1 cellular context compared by ENCODE assay signal in the genomic region with DNA sequence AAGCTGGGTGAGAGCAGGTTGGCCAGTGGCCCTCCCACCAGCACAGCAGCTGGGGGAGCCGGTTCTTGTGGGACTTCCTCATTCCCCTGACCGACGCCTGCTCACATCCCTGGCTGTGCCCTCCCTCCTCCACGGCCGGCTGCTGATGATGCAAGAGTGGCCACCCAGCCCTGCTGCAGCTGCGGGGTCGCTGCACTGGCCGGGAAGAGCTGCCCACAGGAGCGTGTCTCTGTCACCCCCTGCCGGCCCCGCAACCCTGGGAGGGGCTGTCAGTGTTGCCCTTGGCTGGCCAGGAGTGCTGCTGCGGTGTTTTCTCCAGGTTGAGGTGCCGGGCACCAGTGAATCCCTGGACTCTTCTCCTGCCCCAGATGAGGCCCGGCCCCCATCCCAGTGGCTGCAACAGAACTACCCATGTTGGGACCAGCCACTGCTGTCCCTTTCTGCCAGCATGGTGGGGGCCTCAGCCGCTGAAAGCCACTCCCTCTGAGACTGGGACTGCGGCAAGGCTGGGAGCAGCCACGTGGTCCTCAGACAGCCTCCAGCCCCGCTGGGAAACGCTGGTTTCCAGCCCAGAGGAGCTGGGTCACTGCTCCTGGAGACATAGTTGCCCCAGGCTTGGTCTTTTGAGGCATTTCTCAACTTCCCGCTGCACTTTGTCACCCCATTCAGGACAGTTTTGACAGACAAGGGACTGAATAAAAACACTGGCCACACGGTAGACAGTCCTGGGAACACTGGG.
TF ChIP-seq lines count a peak whose summit lies in the region.

No MANE protein-coding gene starts in this region.

TF ChIP-seq in K562, 482 proteins besides CTCF, POLR2A, EP300 and RAD21 (continued from another document and continues in another):
- no peak for TF ChIP-seq FUS (optimal IDR thresholded peaks at IDR 0.05; ENCODE audit: low read depth, low read length)
- no peak for TF ChIP-seq CBX8 (IDR thresholded peaks at IDR 0.05; ENCODE audit: borderline replicate concordance, extremely low read depth, low read depth, low read length, poor library complexity, severe bottlenecking)
- TF ChIP-seq, protein P1, sequence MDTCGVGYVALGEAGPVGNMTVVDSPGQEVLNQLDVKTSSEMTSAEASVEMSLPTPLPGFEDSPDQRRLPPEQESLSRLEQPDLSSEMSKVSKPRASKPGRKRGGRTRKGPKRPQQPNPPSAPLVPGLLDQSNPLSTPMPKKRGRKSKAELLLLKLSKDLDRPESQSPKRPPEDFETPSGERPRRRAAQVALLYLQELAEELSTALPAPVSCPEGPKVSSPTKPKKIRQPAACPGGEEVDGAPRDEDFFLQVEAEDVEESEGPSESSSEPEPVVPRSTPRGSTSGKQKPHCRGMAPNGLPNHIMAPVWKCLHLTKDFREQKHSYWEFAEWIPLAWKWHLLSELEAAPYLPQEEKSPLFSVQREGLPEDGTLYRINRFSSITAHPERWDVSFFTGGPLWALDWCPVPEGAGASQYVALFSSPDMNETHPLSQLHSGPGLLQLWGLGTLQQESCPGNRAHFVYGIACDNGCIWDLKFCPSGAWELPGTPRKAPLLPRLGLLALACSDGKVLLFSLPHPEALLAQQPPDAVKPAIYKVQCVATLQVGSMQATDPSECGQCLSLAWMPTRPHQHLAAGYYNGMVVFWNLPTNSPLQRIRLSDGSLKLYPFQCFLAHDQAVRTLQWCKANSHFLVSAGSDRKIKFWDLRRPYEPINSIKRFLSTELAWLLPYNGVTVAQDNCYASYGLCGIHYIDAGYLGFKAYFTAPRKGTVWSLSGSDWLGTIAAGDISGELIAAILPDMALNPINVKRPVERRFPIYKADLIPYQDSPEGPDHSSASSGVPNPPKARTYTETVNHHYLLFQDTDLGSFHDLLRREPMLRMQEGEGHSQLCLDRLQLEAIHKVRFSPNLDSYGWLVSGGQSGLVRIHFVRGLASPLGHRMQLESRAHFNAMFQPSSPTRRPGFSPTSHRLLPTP (IDR thresholded peaks at IDR 0.05; ENCODE audit: borderline replicate concordance, extremely low read depth, insufficient read length) = no peak
- TF ChIP-seq, protein P2, sequence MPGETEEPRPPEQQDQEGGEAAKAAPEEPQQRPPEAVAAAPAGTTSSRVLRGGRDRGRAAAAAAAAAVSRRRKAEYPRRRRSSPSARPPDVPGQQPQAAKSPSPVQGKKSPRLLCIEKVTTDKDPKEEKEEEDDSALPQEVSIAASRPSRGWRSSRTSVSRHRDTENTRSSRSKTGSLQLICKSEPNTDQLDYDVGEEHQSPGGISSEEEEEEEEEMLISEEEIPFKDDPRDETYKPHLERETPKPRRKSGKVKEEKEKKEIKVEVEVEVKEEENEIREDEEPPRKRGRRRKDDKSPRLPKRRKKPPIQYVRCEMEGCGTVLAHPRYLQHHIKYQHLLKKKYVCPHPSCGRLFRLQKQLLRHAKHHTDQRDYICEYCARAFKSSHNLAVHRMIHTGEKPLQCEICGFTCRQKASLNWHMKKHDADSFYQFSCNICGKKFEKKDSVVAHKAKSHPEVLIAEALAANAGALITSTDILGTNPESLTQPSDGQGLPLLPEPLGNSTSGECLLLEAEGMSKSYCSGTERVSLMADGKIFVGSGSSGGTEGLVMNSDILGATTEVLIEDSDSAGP (CRISPR knock-in tag; IDR thresholded peaks at IDR 0.05) = no peak
- no peak for TF ChIP-seq ZNF316 (IDR thresholded peaks at IDR 0.05)
- peak; percentile 98 for TF ChIP-seq CEBPB (tag; IDR thresholded peaks at IDR 0.05)
- peak; percentile 2 for TF ChIP-seq PHF20 (IDR thresholded peaks at IDR 0.05; ENCODE audit: partially characterized antibody)
- TF ChIP-seq PML (IDR thresholded peaks at IDR 0.05; ENCODE audit: low read length) = no peak
- TF ChIP-seq SMARCC2 (IDR thresholded peaks at IDR 0.05; ENCODE audit: low read depth) = no peak
- TF ChIP-seq ETV6 (IDR thresholded peaks at IDR 0.05; ENCODE audit: borderline replicate concordance in 1 of 2, low read depth in 2 of 2, low read length in 1 of 2) = no peak
- TF ChIP-seq ETV6 (CRISPR knock-in tag; IDR thresholded peaks at IDR 0.05; ENCODE audit: borderline replicate concordance) = no peak
- TF ChIP-seq, protein P3, sequence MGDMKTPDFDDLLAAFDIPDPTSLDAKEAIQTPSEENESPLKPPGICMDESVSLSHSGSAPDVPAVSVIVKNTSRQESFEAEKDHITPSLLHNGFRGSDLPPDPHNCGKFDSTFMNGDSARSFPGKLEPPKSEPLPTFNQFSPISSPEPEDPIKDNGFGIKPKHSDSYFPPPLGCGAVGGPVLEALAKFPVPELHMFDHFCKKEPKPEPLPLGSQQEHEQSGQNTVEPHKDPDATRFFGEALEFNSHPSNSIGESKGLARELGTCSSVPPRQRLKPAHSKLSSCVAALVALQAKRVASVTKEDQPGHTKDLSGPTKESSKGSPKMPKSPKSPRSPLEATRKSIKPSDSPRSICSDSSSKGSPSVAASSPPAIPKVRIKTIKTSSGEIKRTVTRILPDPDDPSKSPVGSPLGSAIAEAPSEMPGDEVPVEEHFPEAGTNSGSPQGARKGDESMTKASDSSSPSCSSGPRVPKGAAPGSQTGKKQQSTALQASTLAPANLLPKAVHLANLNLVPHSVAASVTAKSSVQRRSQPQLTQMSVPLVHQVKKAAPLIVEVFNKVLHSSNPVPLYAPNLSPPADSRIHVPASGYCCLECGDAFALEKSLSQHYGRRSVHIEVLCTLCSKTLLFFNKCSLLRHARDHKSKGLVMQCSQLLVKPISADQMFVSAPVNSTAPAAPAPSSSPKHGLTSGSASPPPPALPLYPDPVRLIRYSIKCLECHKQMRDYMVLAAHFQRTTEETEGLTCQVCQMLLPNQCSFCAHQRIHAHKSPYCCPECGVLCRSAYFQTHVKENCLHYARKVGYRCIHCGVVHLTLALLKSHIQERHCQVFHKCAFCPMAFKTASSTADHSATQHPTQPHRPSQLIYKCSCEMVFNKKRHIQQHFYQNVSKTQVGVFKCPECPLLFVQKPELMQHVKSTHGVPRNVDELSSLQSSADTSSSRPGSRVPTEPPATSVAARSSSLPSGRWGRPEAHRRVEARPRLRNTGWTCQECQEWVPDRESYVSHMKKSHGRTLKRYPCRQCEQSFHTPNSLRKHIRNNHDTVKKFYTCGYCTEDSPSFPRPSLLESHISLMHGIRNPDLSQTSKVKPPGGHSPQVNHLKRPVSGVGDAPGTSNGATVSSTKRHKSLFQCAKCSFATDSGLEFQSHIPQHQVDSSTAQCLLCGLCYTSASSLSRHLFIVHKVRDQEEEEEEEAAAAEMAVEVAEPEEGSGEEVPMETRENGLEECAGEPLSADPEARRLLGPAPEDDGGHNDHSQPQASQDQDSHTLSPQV (IDR thresholded peaks at IDR 0.05) = peak; percentile 58; the same call in 1 of the 2 replicates
- TF ChIP-seq ZNF143 (CRISPR knock-in tag; IDR thresholded peaks at IDR 0.05) = no peak
- TF ChIP-seq MTF1 (CRISPR knock-in tag; IDR thresholded peaks at IDR 0.05; ENCODE audit: borderline replicate concordance) = no peak
- TF ChIP-seq TEAD1 (CRISPR knock-in tag; IDR thresholded peaks at IDR 0.05) = peak; percentile 48 to 93; a peak in 1 of 4 replicates
- TF ChIP-seq PCBP2 (IDR thresholded peaks at IDR 0.05; ENCODE audit: low read depth, low read length, poor library complexity, severe bottlenecking) = no peak
- no peak for TF ChIP-seq FOXA3 (CRISPR knock-in tag; conservative IDR thresholded peaks at IDR 0.05 in 1 of 2, IDR thresholded peaks at IDR 0.05 in 1 of 2)
- TF ChIP-seq DIDO1 (tag; IDR thresholded peaks at IDR 0.05; ENCODE audit: low read depth) = no peak
- peak; percentile 98 for TF ChIP-seq ZNF121 (CRISPR knock-in tag; conservative IDR thresholded peaks at IDR 0.05)
- peak; percentile 48; the same call in 1 of the 2 replicates for TF ChIP-seq JUN (IDR thresholded peaks at IDR 0.05; ENCODE audit: borderline replicate concordance, low read depth, low read length)
- no peak for TF ChIP-seq JUN (CRISPR knock-in tag; IDR thresholded peaks at IDR 0.05; ENCODE audit: borderline replicate concordance)
- peak; percentile 26; the same call in 1 of the 2 replicates for TF ChIP-seq DMBX1 (CRISPR knock-in tag; IDR thresholded peaks at IDR 0.05; ENCODE audit: borderline replicate concordance)
- TF ChIP-seq, protein P4, sequence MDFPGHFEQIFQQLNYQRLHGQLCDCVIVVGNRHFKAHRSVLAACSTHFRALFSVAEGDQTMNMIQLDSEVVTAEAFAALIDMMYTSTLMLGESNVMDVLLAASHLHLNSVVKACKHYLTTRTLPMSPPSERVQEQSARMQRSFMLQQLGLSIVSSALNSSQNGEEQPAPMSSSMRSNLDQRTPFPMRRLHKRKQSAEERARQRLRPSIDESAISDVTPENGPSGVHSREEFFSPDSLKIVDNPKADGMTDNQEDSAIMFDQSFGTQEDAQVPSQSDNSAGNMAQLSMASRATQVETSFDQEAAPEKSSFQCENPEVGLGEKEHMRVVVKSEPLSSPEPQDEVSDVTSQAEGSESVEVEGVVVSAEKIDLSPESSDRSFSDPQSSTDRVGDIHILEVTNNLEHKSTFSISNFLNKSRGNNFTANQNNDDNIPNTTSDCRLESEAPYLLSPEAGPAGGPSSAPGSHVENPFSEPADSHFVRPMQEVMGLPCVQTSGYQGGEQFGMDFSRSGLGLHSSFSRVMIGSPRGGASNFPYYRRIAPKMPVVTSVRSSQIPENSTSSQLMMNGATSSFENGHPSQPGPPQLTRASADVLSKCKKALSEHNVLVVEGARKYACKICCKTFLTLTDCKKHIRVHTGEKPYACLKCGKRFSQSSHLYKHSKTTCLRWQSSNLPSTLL (IDR thresholded peaks at IDR 0.05) = no peak
- TF ChIP-seq, protein P5, sequence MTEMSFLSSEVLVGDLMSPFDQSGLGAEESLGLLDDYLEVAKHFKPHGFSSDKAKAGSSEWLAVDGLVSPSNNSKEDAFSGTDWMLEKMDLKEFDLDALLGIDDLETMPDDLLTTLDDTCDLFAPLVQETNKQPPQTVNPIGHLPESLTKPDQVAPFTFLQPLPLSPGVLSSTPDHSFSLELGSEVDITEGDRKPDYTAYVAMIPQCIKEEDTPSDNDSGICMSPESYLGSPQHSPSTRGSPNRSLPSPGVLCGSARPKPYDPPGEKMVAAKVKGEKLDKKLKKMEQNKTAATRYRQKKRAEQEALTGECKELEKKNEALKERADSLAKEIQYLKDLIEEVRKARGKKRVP (CRISPR knock-in tag; IDR thresholded peaks at IDR 0.05) = peak; percentile 91
- no peak for TF ChIP-seq RFX5 (IDR thresholded peaks at IDR 0.05; ENCODE audit: low read depth, low read length)
- TF ChIP-seq, protein P6, sequence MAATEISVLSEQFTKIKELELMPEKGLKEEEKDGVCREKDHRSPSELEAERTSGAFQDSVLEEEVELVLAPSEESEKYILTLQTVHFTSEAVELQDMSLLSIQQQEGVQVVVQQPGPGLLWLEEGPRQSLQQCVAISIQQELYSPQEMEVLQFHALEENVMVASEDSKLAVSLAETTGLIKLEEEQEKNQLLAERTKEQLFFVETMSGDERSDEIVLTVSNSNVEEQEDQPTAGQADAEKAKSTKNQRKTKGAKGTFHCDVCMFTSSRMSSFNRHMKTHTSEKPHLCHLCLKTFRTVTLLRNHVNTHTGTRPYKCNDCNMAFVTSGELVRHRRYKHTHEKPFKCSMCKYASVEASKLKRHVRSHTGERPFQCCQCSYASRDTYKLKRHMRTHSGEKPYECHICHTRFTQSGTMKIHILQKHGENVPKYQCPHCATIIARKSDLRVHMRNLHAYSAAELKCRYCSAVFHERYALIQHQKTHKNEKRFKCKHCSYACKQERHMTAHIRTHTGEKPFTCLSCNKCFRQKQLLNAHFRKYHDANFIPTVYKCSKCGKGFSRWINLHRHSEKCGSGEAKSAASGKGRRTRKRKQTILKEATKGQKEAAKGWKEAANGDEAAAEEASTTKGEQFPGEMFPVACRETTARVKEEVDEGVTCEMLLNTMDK (IDR thresholded peaks at IDR 0.05; ENCODE audit: borderline replicate concordance, insufficient read depth, low read depth, low read length, poor library complexity, severe bottlenecking) = no peak
- no peak for TF ChIP-seq RBM25 (IDR thresholded peaks at IDR 0.05; ENCODE audit: low read depth, low read length, severe bottlenecking)
- no peak for TF ChIP-seq ZNF445 (CRISPR knock-in tag; IDR thresholded peaks at IDR 0.05; ENCODE audit: low read depth)
- TF ChIP-seq CREB1 (IDR thresholded peaks at IDR 0.05) = no peak
- 0 out of 2 replicates have a peak, but pooled peaks have one; percentile 50 for TF ChIP-seq CREB1 (CRISPR knock-in tag; IDR thresholded peaks at IDR 0.05)
- no peak for TF ChIP-seq PHF8 (IDR thresholded peaks at IDR 0.05; ENCODE audit: borderline replicate concordance, low read length)
- no peak for TF ChIP-seq KDM2B (CRISPR knock-in tag; IDR thresholded peaks at IDR 0.05)
- no peak for TF ChIP-seq TCF7 (IDR thresholded peaks at IDR 0.05; ENCODE audit: borderline replicate concordance)
- TF ChIP-seq ZNF224 (CRISPR knock-in tag; IDR thresholded peaks at IDR 0.05) = no peak
- TF ChIP-seq SRF (CRISPR knock-in tag; IDR thresholded peaks at IDR 0.05) = 0 out of 4 replicates have a peak, but pooled peaks of 1 of the 2 experiments have one; percentile 13
- TF ChIP-seq STAT5B (CRISPR knock-in tag; IDR thresholded peaks at IDR 0.05) = no peak
- TF ChIP-seq, protein P7, sequence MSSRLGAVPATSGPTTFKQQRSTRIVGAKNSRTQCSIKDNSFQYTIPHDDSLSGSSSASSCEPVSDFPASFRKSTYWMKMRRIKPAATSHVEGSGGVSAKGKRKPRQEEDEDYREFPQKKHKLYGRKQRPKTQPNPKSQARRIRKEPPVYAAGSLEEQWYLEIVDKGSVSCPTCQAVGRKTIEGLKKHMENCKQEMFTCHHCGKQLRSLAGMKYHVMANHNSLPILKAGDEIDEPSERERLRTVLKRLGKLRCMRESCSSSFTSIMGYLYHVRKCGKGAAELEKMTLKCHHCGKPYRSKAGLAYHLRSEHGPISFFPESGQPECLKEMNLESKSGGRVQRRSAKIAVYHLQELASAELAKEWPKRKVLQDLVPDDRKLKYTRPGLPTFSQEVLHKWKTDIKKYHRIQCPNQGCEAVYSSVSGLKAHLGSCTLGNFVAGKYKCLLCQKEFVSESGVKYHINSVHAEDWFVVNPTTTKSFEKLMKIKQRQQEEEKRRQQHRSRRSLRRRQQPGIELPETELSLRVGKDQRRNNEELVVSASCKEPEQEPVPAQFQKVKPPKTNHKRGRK (tag; IDR thresholded peaks at IDR 0.05) = no peak
- no peak for TF ChIP-seq CBX5 (IDR thresholded peaks at IDR 0.05; ENCODE audit: borderline replicate concordance, low read depth)
- TF ChIP-seq NR3C1 (CRISPR knock-in tag; IDR thresholded peaks at IDR 0.05) = no peak
- TF ChIP-seq, protein P8, sequence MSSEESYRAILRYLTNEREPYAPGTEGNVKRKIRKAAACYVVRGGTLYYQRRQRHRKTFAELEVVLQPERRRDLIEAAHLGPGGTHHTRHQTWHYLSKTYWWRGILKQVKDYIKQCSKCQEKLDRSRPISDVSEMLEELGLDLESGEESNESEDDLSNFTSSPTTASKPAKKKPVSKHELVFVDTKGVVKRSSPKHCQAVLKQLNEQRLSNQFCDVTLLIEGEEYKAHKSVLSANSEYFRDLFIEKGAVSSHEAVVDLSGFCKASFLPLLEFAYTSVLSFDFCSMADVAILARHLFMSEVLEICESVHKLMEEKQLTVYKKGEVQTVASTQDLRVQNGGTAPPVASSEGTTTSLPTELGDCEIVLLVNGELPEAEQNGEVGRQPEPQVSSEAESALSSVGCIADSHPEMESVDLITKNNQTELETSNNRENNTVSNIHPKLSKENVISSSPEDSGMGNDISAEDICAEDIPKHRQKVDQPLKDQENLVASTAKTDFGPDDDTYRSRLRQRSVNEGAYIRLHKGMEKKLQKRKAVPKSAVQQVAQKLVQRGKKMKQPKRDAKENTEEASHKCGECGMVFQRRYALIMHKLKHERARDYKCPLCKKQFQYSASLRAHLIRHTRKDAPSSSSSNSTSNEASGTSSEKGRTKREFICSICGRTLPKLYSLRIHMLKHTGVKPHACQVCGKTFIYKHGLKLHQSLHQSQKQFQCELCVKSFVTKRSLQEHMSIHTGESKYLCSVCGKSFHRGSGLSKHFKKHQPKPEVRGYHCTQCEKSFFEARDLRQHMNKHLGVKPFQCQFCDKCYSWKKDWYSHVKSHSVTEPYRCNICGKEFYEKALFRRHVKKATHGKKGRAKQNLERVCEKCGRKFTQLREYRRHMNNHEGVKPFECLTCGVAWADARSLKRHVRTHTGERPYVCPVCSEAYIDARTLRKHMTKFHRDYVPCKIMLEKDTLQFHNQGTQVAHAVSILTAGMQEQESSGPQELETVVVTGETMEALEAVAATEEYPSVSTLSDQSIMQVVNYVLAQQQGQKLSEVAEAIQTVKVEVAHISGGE (CRISPR knock-in tag; IDR thresholded peaks at IDR 0.05) = peak in 1 of 3 experiments; percentile 26; a peak in 2 of 6 replicates
